Comparison of ENCODE assay signal across 9 cellular contexts in the genomic region with DNA sequence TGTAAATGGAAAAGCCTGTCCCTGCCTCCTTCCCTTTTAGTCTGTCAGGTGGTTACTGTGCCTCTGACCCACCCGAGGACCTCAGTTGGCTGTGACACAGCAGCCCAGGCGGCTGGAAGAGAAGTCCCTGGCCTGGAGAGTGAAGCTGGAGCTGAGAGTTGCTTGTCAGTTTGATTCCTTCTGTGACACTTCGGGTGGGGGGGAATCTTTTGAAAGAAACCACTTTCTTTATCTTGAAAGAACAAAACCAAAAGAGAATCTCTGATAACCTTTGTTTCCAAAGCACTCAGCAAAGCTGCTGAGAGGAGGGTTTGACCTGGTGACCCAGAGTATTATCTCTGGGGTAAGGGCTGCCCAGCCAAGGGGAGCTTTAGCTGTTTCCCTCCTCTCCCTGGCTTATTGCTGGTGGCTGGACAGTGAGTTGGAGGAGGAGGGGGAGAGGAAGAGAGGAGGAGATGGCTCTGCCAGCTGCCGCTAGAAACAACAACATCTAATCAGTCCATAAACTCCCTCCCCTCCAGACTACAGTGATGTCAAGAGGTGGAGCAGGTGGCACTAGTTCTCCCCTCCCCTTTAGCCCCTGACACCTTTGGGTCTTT. TPM values are rescaled to one million over a fixed set of nuclear protein-coding genes. Genes with fewer than 3 reads are reported as not detected.
DNase-seq lines count a peak whose midpoint lies in the region; ATAC-seq and TF ChIP-seq lines count a peak whose summit lies in the region.
"Had no signal": no experiment of that assay in that cellular context is flagged by ENCODE, and none has a peak within 500 bp of the region (broad histone marks: within the 10 kb centered on the region; RNA-seq: fewer than 3 reads in every experiment).

No MANE protein-coding gene starts in this region.

- H3K4me3 ChIP-seq in heart right ventricle (peak overlapping the region in 1 of 10 donors; percentile 3), gastrocnemius medialis (peak overlapping the region in 1 of 4 donors; percentile 19)
- H3K4me3 ChIP-seq: SJSA1 had no signal

- no peaks in the 10 kb centered on the region for H3K36me3 Mint-ChIP-seq in activated naive CD4-positive, alpha-beta T cell treated with anti-CD3 and anti-CD28 coated beads for 36 hours (ENCODE audit: low read depth)
- H3K36me3 Mint-ChIP-seq in activated CD4-positive, alpha-beta T cell treated with anti-CD3 and anti-CD28 coated beads, Interleukin-2, amount 10 ng/mL, durations not matched to agents 24 days and 14 days (ENCODE audit: low read depth), result peaks cover 8% of the 10 kb centered on the region

- peak overlapping the region; percentile 35 for H3K4me3 Mint-ChIP-seq in activated naive CD4-positive, alpha-beta T cell treated with anti-CD3 and anti-CD28 coated beads for 36 hours
- H3K4me3 Mint-ChIP-seq in activated CD4-positive, alpha-beta T cell treated with anti-CD3 and anti-CD28 coated beads, Interleukin-2, amount 10 ng/mL, durations not matched to agents 24 days and 14 days, result peak overlapping the region; percentile 48

- H3K9me3 ChIP-seq in heart right ventricle, result no peaks in the 10 kb centered on the region
- H3K9me3 ChIP-seq in gastrocnemius medialis, result no peaks in the 10 kb centered on the region
- H3K9me3 ChIP-seq: SJSA1 had no signal

- no peaks in the 10 kb centered on the region for H3K27me3 Mint-ChIP-seq in activated naive CD4-positive, alpha-beta T cell treated with anti-CD3 and anti-CD28 coated beads for 36 hours (ENCODE audit: low read depth)
- H3K27me3 Mint-ChIP-seq in activated CD4-positive, alpha-beta T cell treated with anti-CD3 and anti-CD28 coated beads, Interleukin-2, amount 10 ng/mL, durations not matched to agents 24 days and 14 days, result no peaks in the 10 kb centered on the region

- in situ Hi-C loops in gastrocnemius medialis (cut with MboI; ENCODE audit: low sequenced_read_pairs in 4 of 4), result no loop called here

- H3K27me3 ChIP-seq in heart right ventricle (no peaks in the 10 kb centered on the region), gastrocnemius medialis (no peaks in the 10 kb centered on the region)
- H3K27me3 ChIP-seq: SJSA1 had no signal

- TF ChIP-seq CTCF in heart right ventricle (IDR thresholded peaks at IDR 0.05) (no peak), gastrocnemius medialis (IDR thresholded peaks at IDR 0.05 in 4 of 5, conservative IDR thresholded peaks at IDR 0.05 in 1 of 5) (no peak)

- TF ChIP-seq POLR2A in gastrocnemius medialis (IDR thresholded peaks at IDR 0.05), result no peak

- CTCF ChIA-PET in activated naive CD4-positive, alpha-beta T cell treated with anti-CD3 and anti-CD28 coated beads for 36 hours (lab: Charles Lee), result interaction anchor here (0.8 to 2.9 kb wide), 7 partner anchors 8 to 76 kb away, joined by 3 to 16 read pairs (median 6); no protein-coding TSS in a partner anchor

- peak overlapping the region; percentile 81 to 97 (median 92) for H3K27ac ChIP-seq in heart right ventricle
- peak overlapping the region; percentile 96 to 99 (median 98) for H3K27ac ChIP-seq in gastrocnemius medialis

- DNase-seq in activated naive CD4-positive, alpha-beta T cell treated with anti-CD3 and anti-CD28 coated beads for 36 hours, result peak; percentile 51
- DNase-seq in activated naive CD4-positive, alpha-beta T cell (lab: John Stamatoyannopoulos, UW), result no peak
- peak; percentile 79 for DNase-seq in activated CD4-positive, alpha-beta T cell treated with anti-CD3 and anti-CD28 coated beads, Interleukin-2, amount 10 ng/mL, durations not matched to agents 24 days and 14 days
- DNase-seq in heart right ventricle, result no peak
- DNase-seq in gastrocnemius medialis, result no peak

- peaks cover 0 to 10% (median 0%) of the 10 kb centered on the region in 9 donors for H3K36me3 ChIP-seq in heart right ventricle
- H3K36me3 ChIP-seq in gastrocnemius medialis, result no peaks in the 10 kb centered on the region
- H3K36me3 ChIP-seq: SJSA1 had no signal

- WGBS in heart right ventricle, 2 donors, result 2 to 12% methylated on average over 4 of the region's 4 CpGs

- H3K4me1 Mint-ChIP-seq in activated naive CD4-positive, alpha-beta T cell treated with anti-CD3 and anti-CD28 coated beads for 36 hours (ENCODE audit: low read depth), result peaks cover 78% of the 10 kb centered on the region
- H3K4me1 Mint-ChIP-seq in activated CD4-positive, alpha-beta T cell treated with anti-CD3 and anti-CD28 coated beads, Interleukin-2, amount 10 ng/mL, durations not matched to agents 24 days and 14 days, result peaks cover 59% of the 10 kb centered on the region

- ATAC-seq in heart right ventricle, result peak; percentile 12 to 36 (median 16)
- ATAC-seq in gastrocnemius medialis, result no peak
- no peak for ATAC-seq in GM18519 (IDR thresholded peaks at IDR 0.05; ENCODE audit: low FRiP score, unreplicated experiment)
- ATAC-seq in GM21360 (IDR thresholded peaks at IDR 0.05; ENCODE audit: unreplicated experiment), result no peak
- ATAC-seq in HG02759 (IDR thresholded peaks at IDR 0.05; ENCODE audit: unreplicated experiment), result no peak

- H3K27ac Mint-ChIP-seq in activated naive CD4-positive, alpha-beta T cell treated with anti-CD3 and anti-CD28 coated beads for 36 hours, result peak overlapping the region; percentile 56
- H3K27ac Mint-ChIP-seq in activated CD4-positive, alpha-beta T cell treated with anti-CD3 and anti-CD28 coated beads, Interleukin-2, amount 10 ng/mL, durations not matched to agents 24 days and 14 days, result peak overlapping the region; percentile 85

- intact Hi-C loops in activated naive CD4-positive, alpha-beta T cell treated with anti-CD3 and anti-CD28 coated beads for 36 hours (cut with micrococcal nuclease), result loop anchor here (1.0 to 10.0 kb wide), 2 partner anchors 8 to 1031 kb away; no protein-coding TSS in a partner anchor
- intact Hi-C loops in activated CD4-positive, alpha-beta T cell treated with anti-CD3 and anti-CD28 coated beads, Interleukin-2, amount 10 ng/mL, durations not matched to agents 24 days and 14 days (cut with micrococcal nuclease), result no loop called here
- intact Hi-C loops in heart right ventricle (cut with DNase I) (loop anchor here in 4 of 10 donors (5.0 kb wide), 3 partner anchors 33 to 72 kb away; partner anchors contain the start of gene YPEL2 (in 3 of the 4)), gastrocnemius medialis (cut with DNase I; ENCODE audit: low total_unique reads) (no loop called here)

- peaks cover 52 to 100% (median 99%) of the 10 kb centered on the region in 9 donors for H3K4me1 ChIP-seq in heart right ventricle
- peaks cover 93 to 100% of the 10 kb centered on the region in 2 donors for H3K4me1 ChIP-seq in gastrocnemius medialis

- no peaks in the 10 kb centered on the region for H3K9me3 Mint-ChIP-seq in activated naive CD4-positive, alpha-beta T cell treated with anti-CD3 and anti-CD28 coated beads for 36 hours
- H3K9me3 Mint-ChIP-seq in activated CD4-positive, alpha-beta T cell treated with anti-CD3 and anti-CD28 coated beads, Interleukin-2, amount 10 ng/mL, durations not matched to agents 24 days and 14 days, result peaks cover 5% of the 10 kb centered on the region

RNA-seq across cellular contexts. Expression of gene YPEL2, which starts 34.0 kb away (rescaled TPM):
- total RNA-seq in activated naive CD4-positive, alpha-beta T cell treated with anti-CD3 and anti-CD28 coated beads for 36 hours, result 1 to 10 TPM; 4.3 to 4.4 TPM
- 6.2 and 7.0 TPM in 2 replicates for total RNA-seq in activated CD4-positive, alpha-beta T cell treated with anti-CD3 and anti-CD28 coated beads, Interleukin-2, amount 10 ng/mL, durations not matched to agents 24 days and 14 days
- 10 to 100 TPM; 12.0 to 57.1 (median 42.0) TPM for total RNA-seq in heart right ventricle
- 10 to 100 TPM in 1 of 2 donors, 1 to 10 TPM in 1; 5.0 to 15.7 TPM for polyA plus RNA-seq in heart right ventricle
- total RNA-seq in gastrocnemius medialis, result 10 to 100 TPM; 18.9 to 27.4 (median 22.2) TPM

Comparison
In these comparisons a context has a peak if more than half of its experiments do, and no peak if none do; other contexts are left out.
1. DNase-seq: peak in activated naive CD4-positive, alpha-beta T cell treated with anti-CD3 and anti-CD28 coated beads for 36 hours (single experiment) and activated CD4-positive, alpha-beta T cell treated with anti-CD3 and anti-CD28 coated beads, Interleukin-2, amount 10 ng/mL, durations not matched to agents 24 days and 14 days (single experiment); none in activated naive CD4-positive, alpha-beta T cell (0 of 4), heart right ventricle (0 of 2) and gastrocnemius medialis (0 of 2).
2. ATAC-seq: peak in heart right ventricle (8 of 8); none in gastrocnemius medialis (0 of 2), GM18519 (single experiment), GM21360 (single experiment) and HG02759 (single experiment).